ENCODE assay signal across 5 cellular contexts in the genomic region with DNA sequence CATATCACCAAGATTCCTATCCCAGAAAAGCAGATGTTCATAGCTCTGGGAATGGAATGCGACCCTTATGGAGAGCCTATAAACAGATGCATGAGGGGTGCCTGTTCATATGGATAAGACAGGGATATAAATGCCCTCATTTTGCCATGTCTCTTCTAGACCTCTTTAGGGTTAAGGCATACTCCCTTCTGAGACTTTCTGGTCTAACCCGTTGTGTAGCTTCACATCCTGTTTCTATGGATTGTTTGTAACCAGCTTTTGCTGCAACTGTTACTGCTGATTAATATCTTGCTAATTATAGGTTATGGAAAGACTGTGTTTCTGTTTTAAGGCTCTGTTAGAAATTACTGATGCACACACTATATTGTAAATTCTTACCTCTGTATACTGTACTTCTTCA.
DNase-seq lines count a peak whose midpoint lies in the region; TF ChIP-seq lines count a peak whose summit lies in the region.
"Not testable (repeated sequence)": the region's sequence is repeated elsewhere in the genome, so short reads cannot be mapped to it uniquely, and the experiment has no call there.

No MANE protein-coding gene starts in this region.

- H3K79me1 ChIP-seq in trophoblast cell (ENCODE audit: low read length): not testable (repeated sequence)

- H4K12ac ChIP-seq in trophoblast cell (ENCODE audit: low read depth, low read length): not testable (repeated sequence)

- WGBS in trophoblast cell (ENCODE audit: extremely low coverage, insufficient coverage, insufficient read length): no CpG with 5 or more reads among the region's 2 CpGs

- H4K20me1 ChIP-seq in PC-9 (ENCODE audit: insufficient read depth): not testable (repeated sequence)

- H3F3A ChIP-seq in PC-9 (ENCODE audit: insufficient read depth, low read depth): not testable (repeated sequence)

- not testable (repeated sequence) for H2BK12ac ChIP-seq in trophoblast cell (ENCODE audit: low read length)

- BruUV-seq in PC-9 (replicated peaks; lab: Mats Ljungman, UMichigan): not testable (repeated sequence)

- H3K9ac ChIP-seq in trophoblast cell (ENCODE audit: low read length): not testable (repeated sequence)

- H3K14ac ChIP-seq in trophoblast cell (ENCODE audit: low read length): not testable (repeated sequence)

- peaks cover 31% of the 10 kb centered on the region for H3K4me1 ChIP-seq in PC-9 (replicated peaks; ENCODE audit: insufficient read depth)
- H3K4me1 ChIP-seq in trophoblast cell (ENCODE audit: control insufficient read depth in 1 of 2, insufficient read depth in 2 of 2, low read length in 2 of 2): not testable (repeated sequence)

- not testable (repeated sequence) for H2AFZ ChIP-seq in PC-9; trophoblast cell (ENCODE audit: insufficient read depth, low read length, poor library complexity)

- H3K79me2 ChIP-seq in PC-9 (ENCODE audit: low read depth); trophoblast cell (ENCODE audit: control insufficient read depth, insufficient read depth, low read length, poor library complexity): not testable (repeated sequence)

- H2AK5ac ChIP-seq in trophoblast cell (ENCODE audit: low read length): not testable (repeated sequence)

- peak overlapping the region; percentile 17; the same call in 1 of the 2 replicates for H3K27ac ChIP-seq in PC-9
- not testable (repeated sequence) for H3K27ac ChIP-seq in trophoblast cell (ENCODE audit: low read depth, low read length)

- not testable (repeated sequence) for H3K18ac ChIP-seq in trophoblast cell (ENCODE audit: low read length)

- H3K9me2 ChIP-seq in PC-9 (ENCODE audit: insufficient read depth): not testable (repeated sequence)

- H2BK120ac ChIP-seq in trophoblast cell (ENCODE audit: insufficient read depth, low read length, poor library complexity): not testable (repeated sequence)

- H3K4ac ChIP-seq in trophoblast cell (ENCODE audit: low read depth, low read length): not testable (repeated sequence)

- H3K27me3 ChIP-seq in PC-9 (ENCODE audit: insufficient read depth, low read depth); trophoblast cell (ENCODE audit: insufficient read depth, low read length): not testable (repeated sequence)

- DNase-seq in DMS53 (lab: John Stamatoyannopoulos, UW) (peak; percentile 52), LNCaP clone FGC (ENCODE audit: low read depth) (peak; percentile 4), PC-9 (peak in 1 of 2 experiments; percentile 56), epithelial cell of esophagus (ENCODE audit: low read depth) (peak; percentile 40), trophoblast cell (peak; percentile 33 to 79)

- intact Hi-C loops in PC-9 (cut with micrococcal nuclease; ENCODE audit: unreplicated experiment): not testable (repeated sequence)

- CTCF ChIA-PET in PC-9 (lab: Charles Lee): not testable (repeated sequence)

- H3K4me2 ChIP-seq in PC-9: peak overlapping the region; percentile 57
- not testable (repeated sequence) for H3K4me2 ChIP-seq in trophoblast cell (ENCODE audit: low read length)

- not testable (repeated sequence) for H4K8ac ChIP-seq in trophoblast cell (ENCODE audit: low read depth, low read length)

- H3K9me3 ChIP-seq in PC-9 (ENCODE audit: insufficient read depth, low read depth): not testable (repeated sequence)
- peaks cover 25% of the 10 kb centered on the region for H3K9me3 ChIP-seq in trophoblast cell (ENCODE audit: insufficient read depth, low read depth, low read length)

- not testable (repeated sequence) for TF ChIP-seq CTCF in LNCaP clone FGC (IDR thresholded peaks at IDR 0.05; ENCODE audit: control insufficient read depth, extremely low read depth, insufficient read depth); PC-9 (conservative IDR thresholded peaks at IDR 0.05); epithelial cell of esophagus (IDR thresholded peaks at IDR 0.05; ENCODE audit: insufficient read depth, low read depth, low read length, missing control alignments)

- H4K91ac ChIP-seq in trophoblast cell (ENCODE audit: low read depth, low read length): not testable (repeated sequence)

- not testable (repeated sequence) for H2BK5ac ChIP-seq in trophoblast cell (ENCODE audit: low read depth, low read length, poor library complexity)

- H3K36me3 ChIP-seq in PC-9 (ENCODE audit: low read depth); trophoblast cell (ENCODE audit: control insufficient read depth in 1 of 2, insufficient read depth in 2 of 2, low read length in 2 of 2): not testable (repeated sequence)

- not testable (repeated sequence) for H3K23ac ChIP-seq in trophoblast cell (ENCODE audit: low read length)

- not testable (repeated sequence) for H3K4me3 ChIP-seq in LNCaP clone FGC (ENCODE audit: low read depth, low read length); PC-9; epithelial cell of esophagus (ENCODE audit: low read length); trophoblast cell (ENCODE audit: low read depth, low read length)

- POLR2A ChIA-PET in PC-9 (lab: Charles Lee; ENCODE audit: unreplicated experiment): not testable (repeated sequence)
